24 cellular contexts compared by ENCODE assay signal in genomic region chr4:19492611-19493010, GRCh38.
"Had no signal": no experiment of that assay in that cellular context is flagged by ENCODE, and none has a peak within 500 bp of the region (broad histone marks: within the 10 kb centered on the region; RNA-seq: fewer than 3 reads in every experiment).

No MANE protein-coding gene starts in this region.

- H3K27ac Mint-ChIP-seq: activated naive CD8-positive, alpha-beta T cell treated with anti-CD3 and anti-CD28 coated beads for 36 hours; dendritic cell treated with granulocyte-macrophage colony-stimulating factor and Interleukin-4, amounts not matched to agents 40 ng/mL and 50 ng/mL, for 4 days; immature natural killer cell; mesothelial cell of epicardium; naive thymus-derived CD8-positive, alpha-beta T cell; neural progenitor cell; stimulated activated effector memory CD8-positive, alpha-beta T cell treated with anti-CD3 and anti-CD28 coated beads, Interleukin-12 subunit alpha, Interleukin-12 subunit beta, amount 100 ng/mL, for 72 hours had no signal

- H3K4me3 Mint-ChIP-seq: activated naive CD8-positive, alpha-beta T cell treated with anti-CD3 and anti-CD28 coated beads for 36 hours; dendritic cell treated with granulocyte-macrophage colony-stimulating factor and Interleukin-4, amounts not matched to agents 40 ng/mL and 50 ng/mL, for 4 days; immature natural killer cell; mesothelial cell of epicardium; naive thymus-derived CD8-positive, alpha-beta T cell; neural progenitor cell; stimulated activated effector memory CD8-positive, alpha-beta T cell treated with anti-CD3 and anti-CD28 coated beads, Interleukin-12 subunit alpha, Interleukin-12 subunit beta, amount 100 ng/mL, for 72 hours had no signal

- H3K27me3 Mint-ChIP-seq: activated naive CD8-positive, alpha-beta T cell treated with anti-CD3 and anti-CD28 coated beads for 36 hours; dendritic cell treated with granulocyte-macrophage colony-stimulating factor and Interleukin-4, amounts not matched to agents 40 ng/mL and 50 ng/mL, for 4 days; naive thymus-derived CD8-positive, alpha-beta T cell had no signal

- H3K36me3 Mint-ChIP-seq: activated naive CD8-positive, alpha-beta T cell treated with anti-CD3 and anti-CD28 coated beads for 36 hours; immature natural killer cell; mesothelial cell of epicardium; naive thymus-derived CD8-positive, alpha-beta T cell; neural progenitor cell; stimulated activated effector memory CD8-positive, alpha-beta T cell treated with anti-CD3 and anti-CD28 coated beads, Interleukin-12 subunit alpha, Interleukin-12 subunit beta, amount 100 ng/mL, for 72 hours had no signal

- H3K4me3 ChIP-seq: body of pancreas, left lung, lung, neural progenitor cell, right lobe of liver, skin epidermis, uterus had no signal

- DNase-seq: activated CD4-positive, alpha-beta T cell treated with anti-CD3 and anti-CD28 coated beads for 1 hour; activated CD4-positive, alpha-beta T cell treated with anti-CD3 and anti-CD28 coated beads, Interleukin-2, amount 50 U/mL, for 1 hour; activated naive CD4-positive, alpha-beta T cell treated with Interleukin-2 at 50 U/mL for 16 hours; activated naive CD8-positive, alpha-beta T cell treated with anti-CD3 and anti-CD28 coated beads for 36 hours; activated T-cell treated with anti-CD3 and anti-CD28 coated beads, Interleukin-2, amount 50 U/mL, for 1 hour; amygdala; body of pancreas; effector CD4-positive, alpha-beta T cell; erythroblast; immature natural killer cell; kidney glomerular epithelial cell; left lung; naive thymus-derived CD8-positive, alpha-beta T cell; posterior cingulate gyrus; right lobe of liver; stimulated activated CD4-positive, alpha-beta T cell treated with anti-CD3 and anti-CD28 coated beads, Interleukin-1b, Interleukin-23, amount 100 ng/mL, for 48 hours; T-helper 9 cell; uterus had no signal

- H3K9me3 Mint-ChIP-seq: activated naive CD8-positive, alpha-beta T cell treated with anti-CD3 and anti-CD28 coated beads for 36 hours; dendritic cell treated with granulocyte-macrophage colony-stimulating factor and Interleukin-4, amounts not matched to agents 40 ng/mL and 50 ng/mL, for 4 days; neural progenitor cell had no signal

- H3K4me1 Mint-ChIP-seq: activated naive CD8-positive, alpha-beta T cell treated with anti-CD3 and anti-CD28 coated beads for 36 hours; immature natural killer cell; mesothelial cell of epicardium; naive thymus-derived CD8-positive, alpha-beta T cell; neural progenitor cell; stimulated activated effector memory CD8-positive, alpha-beta T cell treated with anti-CD3 and anti-CD28 coated beads, Interleukin-12 subunit alpha, Interleukin-12 subunit beta, amount 100 ng/mL, for 72 hours had no signal
